In genomic region chr1:147580200-147580557, GRCh38 we compare ENCODE assay signal across 11 cellular contexts. TPM values are rescaled to one million over a fixed set of nuclear protein-coding genes. Genes with fewer than 3 reads are reported as not detected.
DNase-seq lines count a peak whose midpoint lies in the region; ATAC-seq, FAIRE-seq and TF ChIP-seq lines count a peak whose summit lies in the region.
"Had no signal": no experiment of that assay in that cellular context is flagged by ENCODE, and none has a peak within 500 bp of the region (broad histone marks: within the 10 kb centered on the region; RNA-seq: fewer than 3 reads in every experiment).

No MANE protein-coding gene starts in this region.

- peak overlapping the region in 3 of 4 donors; percentile 1 to 45 (median 34) for H3K27ac ChIP-seq in pancreas
- H3K27ac ChIP-seq: 22Rv1 had no signal

- DNase-seq in DMS53 (lab: John Stamatoyannopoulos, UW), result peak; percentile 75
- no peak for DNase-seq in DMS53 treated with DMSO at 0.1 percent for 48 hours (lab: John Stamatoyannopoulos, UW; ENCODE audit: unreplicated experiment)
- peak; percentile 40 for DNase-seq in NB4 (ENCODE audit: low read depth)
- DNase-seq in cardiac fibroblast (ENCODE audit: low read depth in 2 of 2), result peak; percentile 12
- DNase-seq in pancreas, result no peak
- DNase-seq in ecto neural progenitor cell (ENCODE audit: low spot score), result no peak
- DNase-seq: activated CD4-positive, alpha-beta T cell treated with anti-CD3 and anti-CD28 coated beads, Interleukin-2, amount 50 U/mL, for 4 hours had no signal

- no peak for TF ChIP-seq POLR2A in NB4 (IDR thresholded peaks at IDR 0.05; ENCODE audit: extremely low read depth, insufficient read length)

- H3K36me3 ChIP-seq in pancreas, result no peaks in the 10 kb centered on the region

- H3K27me3 ChIP-seq in pancreas, result no peaks in the 10 kb centered on the region

- intact Hi-C loops in pancreas (cut with DNase I), result no loop called here

- peaks cover 0 to 3% (median 0%) of the 10 kb centered on the region in 3 donors for H3K4me1 ChIP-seq in pancreas

- no peak for ATAC-seq in pancreas
- ATAC-seq in HG02763 (IDR thresholded peaks at IDR 0.05; ENCODE audit: unreplicated experiment), result no peak
- no peak for ATAC-seq in HG03025 (IDR thresholded peaks at IDR 0.05; ENCODE audit: low FRiP score, unreplicated experiment)

- H3K4me3 ChIP-seq in NB4 (ENCODE audit: low read depth, low read length), result no peak overlapping the region
- H3K4me3 ChIP-seq in cardiac fibroblast (replicated peaks in 1 of 2; ENCODE audit: low read depth in 2 of 2, low read length in 2 of 2), result no peak overlapping the region
- no peak overlapping the region for H3K4me3 ChIP-seq in pancreas

- no peaks in the 10 kb centered on the region for H3K9me3 ChIP-seq in pancreas

- WGBS in pancreas, 2 donors, result 62 to 67% methylated on average over 3 of the region's 3 CpGs

- no peak for TF ChIP-seq CTCF in NB4 (IDR thresholded peaks at IDR 0.05; ENCODE audit: low read depth, low read length)
- TF ChIP-seq CTCF in cardiac fibroblast (IDR thresholded peaks at IDR 0.05; ENCODE audit: low read depth, low read length), result no peak
- no peak for TF ChIP-seq CTCF in pancreas (IDR thresholded peaks at IDR 0.05)

- no peak for FAIRE-seq in pancreas (lab: Jason Lieb, UNC)
- FAIRE-seq: colon had no signal

RNA-seq across cellular contexts. Expression of gene BCL9, which starts 38.9 kb away (rescaled TPM):
- 10 to 100 TPM in 2 of 6 donors, 1 to 10 TPM in 4; 5.9 to 15.6 (median 9.2) TPM for total RNA-seq in pancreas
- 1 to 10 TPM; 3.9 to 8.6 TPM for polyA plus RNA-seq in pancreas

Comparison
In these comparisons a context has a peak if more than half of its experiments do, and no peak if none do; other contexts are left out.
1. DNase-seq: peak in DMS53 (single experiment), NB4 (single experiment) and cardiac fibroblast (2 of 2); none in DMS53 treated with DMSO at 0.1 percent for 48 hours (single experiment), pancreas (0 of 6) and ecto neural progenitor cell (single experiment).